ENCODE assay signal across 1 cellular context in genomic region chr2:232537079-232537478, GRCh38.
TF ChIP-seq lines count a peak whose summit lies in the region.

No MANE protein-coding gene starts in this region.

TF ChIP-seq in A549, 52 proteins besides CTCF, POLR2A, EP300 and RAD21:
- TF ChIP-seq PHF8 (IDR thresholded peaks at IDR 0.05; ENCODE audit: borderline replicate concordance, low read depth), result no peak
- TF ChIP-seq, protein P1, sequence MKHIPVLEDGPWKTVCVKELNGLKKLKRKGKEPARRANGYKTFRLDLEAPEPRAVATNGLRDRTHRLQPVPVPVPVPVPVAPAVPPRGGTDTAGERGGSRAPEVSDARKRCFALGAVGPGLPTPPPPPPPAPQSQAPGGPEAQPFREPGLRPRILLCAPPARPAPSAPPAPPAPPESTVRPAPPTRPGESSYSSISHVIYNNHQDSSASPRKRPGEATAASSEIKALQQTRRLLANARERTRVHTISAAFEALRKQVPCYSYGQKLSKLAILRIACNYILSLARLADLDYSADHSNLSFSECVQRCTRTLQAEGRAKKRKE (CRISPR knock-in tag; IDR thresholded peaks at IDR 0.05; ENCODE audit: low read depth), result no peak
- no peak for TF ChIP-seq RCOR1 (IDR thresholded peaks at IDR 0.05; ENCODE audit: low read depth, low read length)
- no peak for TF ChIP-seq TFCP2L1 (CRISPR knock-in tag; IDR thresholded peaks at IDR 0.05)
- TF ChIP-seq CBX2 (IDR thresholded peaks at IDR 0.05; ENCODE audit: borderline replicate concordance, low read depth), result no peak
- TF ChIP-seq MAZ (IDR thresholded peaks at IDR 0.05; ENCODE audit: borderline replicate concordance, low read depth, low read length), result no peak
- no peak for TF ChIP-seq BHLHE40 (IDR thresholded peaks at IDR 0.05; ENCODE audit: low read depth, low read length)
- TF ChIP-seq HOXA7 (CRISPR knock-in tag; IDR thresholded peaks at IDR 0.05), result no peak
- TF ChIP-seq HOXB13 (CRISPR knock-in tag; IDR thresholded peaks at IDR 0.05; ENCODE audit: low read depth), result no peak
- no peak for TF ChIP-seq EHMT2 (IDR thresholded peaks at IDR 0.05; ENCODE audit: low read depth)
- no peak for TF ChIP-seq NPAS2 (CRISPR knock-in tag; IDR thresholded peaks at IDR 0.05; ENCODE audit: borderline replicate concordance)
- TF ChIP-seq JUN (IDR thresholded peaks at IDR 0.05), result no peak
- TF ChIP-seq MYC (IDR thresholded peaks at IDR 0.05; ENCODE audit: borderline replicate concordance, low read length), result no peak
- TF ChIP-seq ZNF302 (CRISPR knock-in tag; IDR thresholded peaks at IDR 0.05), result no peak
- TF ChIP-seq KDM1A (IDR thresholded peaks at IDR 0.05; ENCODE audit: low read depth), result no peak
- TF ChIP-seq ZC3H11A (IDR thresholded peaks at IDR 0.05), result no peak
- no peak for TF ChIP-seq NR3C1 (IDR thresholded peaks at IDR 0.05)
